16 cellular contexts compared by ENCODE assay signal in genomic region chr12:115506822-115507629, GRCh38.
DNase-seq lines count a peak whose midpoint lies in the region; ATAC-seq, FAIRE-seq and TF ChIP-seq lines count a peak whose summit lies in the region.
"Had no signal": no experiment of that assay in that cellular context is flagged by ENCODE, and none has a peak within 500 bp of the region (broad histone marks: within the 10 kb centered on the region; RNA-seq: fewer than 3 reads in every experiment).

No MANE protein-coding gene starts in this region.

- no peak overlapping the region for H3K23ac ChIP-seq in neuronal stem cell (ENCODE audit: low read depth, low read length, poor library complexity)

- TF ChIP-seq CTCF in dorsolateral prefrontal cortex (IDR thresholded peaks at IDR 0.05 in 54 of 56, conservative IDR thresholded peaks at IDR 0.05 in 2 of 56; ENCODE audit: low read depth in 1 of 56, partially characterized antibody in 56 of 56) (no peak), pancreas (IDR thresholded peaks at IDR 0.05) (no peak)

- intact Hi-C loops in dorsolateral prefrontal cortex (cut with DNase I) (loop anchor here in 1 of 2 donors (5.0 to 10.0 kb wide), 3 partner anchors 55 to 372 kb away; no protein-coding TSS in a partner anchor), pancreas (cut with DNase I) (no loop called here)

- H3K27me3 ChIP-seq in HAP-1 (ENCODE audit: low read depth) (no peaks in the 10 kb centered on the region), dorsolateral prefrontal cortex (no peaks in the 10 kb centered on the region), neuronal stem cell (ENCODE audit: control insufficient read depth in 3 of 3, insufficient read depth in 3 of 3, low read depth in 1 of 3, low read length in 3 of 3) (peaks cover 0 to 2% (median 0%) of the 10 kb centered on the region in 3 experiments), pancreas (no peaks in the 10 kb centered on the region)

- no peaks in the 10 kb centered on the region for H3K9me3 ChIP-seq in HAP-1
- no peaks in the 10 kb centered on the region for H3K9me3 ChIP-seq in neuronal stem cell (replicated peaks in 1 of 2; ENCODE audit: control insufficient read depth in 2 of 2, insufficient read depth in 1 of 2, low read depth in 1 of 2, low read length in 2 of 2)
- H3K9me3 ChIP-seq in pancreas, result no peaks in the 10 kb centered on the region

- no peak overlapping the region for H4K91ac ChIP-seq in neuronal stem cell (ENCODE audit: low read depth, low read length, poor library complexity)

- no peaks in the 10 kb centered on the region for H3K79me1 ChIP-seq in neuronal stem cell (ENCODE audit: low read depth, low read length)

- H4K8ac ChIP-seq in neuronal stem cell (ENCODE audit: low read depth, low read length), result no peak overlapping the region

- peak; percentile 49 to 52 for DNase-seq in HAP-1 (ENCODE audit: low spot score in 2 of 2)
- peak; percentile 5 for DNase-seq in NCI-H69 (lab: John Stamatoyannopoulos, UW)
- no peak for DNase-seq in dorsolateral prefrontal cortex
- DNase-seq in neuronal stem cell (ENCODE audit: low spot score), result no peak
- no peak for DNase-seq in NCI-H1048 (lab: John Stamatoyannopoulos, UW)
- no peak for DNase-seq in pancreas
- DNase-seq in kidney glomerular epithelial cell (lab: John Stamatoyannopoulos, UW), result no peak
- DNase-seq: AML-193; central memory CD4-positive, alpha-beta T cell; effector CD4-positive, alpha-beta T cell; mesenchymal stem cell; natural killer cell; NCI-H1436 treated with DMSO at 0.1 percent for 48 hours; NCI-H226; T-helper 17 cell had no signal

- no peak overlapping the region for H2AFZ ChIP-seq in neuronal stem cell (ENCODE audit: low read length)

- H3K4me1 ChIP-seq in HAP-1 (peaks cover 26% of the 10 kb centered on the region), neuronal stem cell (ENCODE audit: control insufficient read depth in 2 of 2, insufficient read depth in 1 of 2, low read depth in 1 of 2, low read length in 2 of 2) (peaks cover 0 to 15% of the 10 kb centered on the region in 2 donors), pancreas (no peaks in the 10 kb centered on the region)

- no peak overlapping the region for H2BK15ac ChIP-seq in neuronal stem cell (ENCODE audit: low read length)

- no peak overlapping the region for H2BK12ac ChIP-seq in neuronal stem cell (ENCODE audit: low read length)

- WGBS in neuronal stem cell (ENCODE audit: extremely low coverage in 2 of 2, insufficient read length in 2 of 2, insufficient replicate concordance in 1 of 2), 2 donors, result no CpG with 5 or more reads among the region's 6 CpGs
- 64 to 74% methylated on average over 6 of the region's 6 CpGs for WGBS in pancreas, 2 donors

- H3K4me3 ChIP-seq in HAP-1 (no peak overlapping the region), dorsolateral prefrontal cortex (no peak overlapping the region), neuronal stem cell (ENCODE audit: low read length in 2 of 2) (no peak overlapping the region), pancreas (no peak overlapping the region)

- no peak overlapping the region for H3K14ac ChIP-seq in neuronal stem cell (ENCODE audit: low read length)

- no peak overlapping the region for H3K4ac ChIP-seq in neuronal stem cell (ENCODE audit: low read length)

- H2BK5ac ChIP-seq in neuronal stem cell (ENCODE audit: low read length), result no peak overlapping the region

- H3K9ac ChIP-seq in neuronal stem cell (ENCODE audit: low read depth, low read length, poor library complexity), result no peak overlapping the region

- no peak for ATAC-seq in pancreas
- ATAC-seq: natural killer cell, T-helper 17 cell had no signal

- peak overlapping the region; percentile 40 to 96 (median 84) for H3K27ac ChIP-seq in dorsolateral prefrontal cortex
- H3K27ac ChIP-seq in neuronal stem cell (replicated peaks; ENCODE audit: low read length), result no peak overlapping the region
- no peak overlapping the region for H3K27ac ChIP-seq in pancreas

- no peak overlapping the region for H3K4me2 ChIP-seq in neuronal stem cell (ENCODE audit: insufficient read depth, low read length, poor library complexity, severe bottlenecking)

- H3K36me3 ChIP-seq in HAP-1 (replicated peaks) (no peaks in the 10 kb centered on the region), neuronal stem cell (replicated peaks in 1 of 2; ENCODE audit: control insufficient read depth in 2 of 2, insufficient read depth in 2 of 2, low read length in 2 of 2) (no peaks in the 10 kb centered on the region), pancreas (no peaks in the 10 kb centered on the region)

- in situ Hi-C loops in HAP-1 (cut with MboI; ENCODE audit: low sequenced_read_pairs), result no loop called here

- H2BK120ac ChIP-seq in neuronal stem cell (ENCODE audit: low read depth, low read length), result no peak overlapping the region

- no peak overlapping the region for H2AK5ac ChIP-seq in neuronal stem cell (ENCODE audit: low read depth, low read length)

- FAIRE-seq in pancreas (lab: Jason Lieb, UNC), result no peak
- FAIRE-seq: islet of Langerhans had no signal

- peak overlapping the region; percentile 3 for H3K18ac ChIP-seq in neuronal stem cell (ENCODE audit: low read length)

Comparison
In these comparisons a context has a peak if more than half of its experiments do, and no peak if none do; other contexts are left out.
1. DNase-seq: peak in HAP-1 (2 of 2) and NCI-H69 (single experiment); none in dorsolateral prefrontal cortex (0 of 10), neuronal stem cell (single experiment), NCI-H1048 (single experiment), pancreas (0 of 6) and kidney glomerular epithelial cell (single experiment).
2. H3K27ac ChIP-seq: peak in dorsolateral prefrontal cortex (59 of 59); none in neuronal stem cell (single experiment) and pancreas (0 of 4).